ENCODE assay signal across 1 cellular context in genomic region chr3:14124615-14125192, GRCh38.
A peak's percentile ranks its signal among the peaks of the same experiment; 100 is the strongest.
TF ChIP-seq lines count a peak whose summit lies in the region.

CHCHD4 (minus strand) TSS chr3:14124870; CDS start chr3:14124676, 194 bp downstream.
TMEM43 (plus strand) TSS chr3:14125052; CDS start chr3:14125194, 142 bp downstream.

TF ChIP-seq in K562, 482 proteins besides CTCF, POLR2A, EP300 and RAD21 (continued from another document and continues in another):
- no peak for TF ChIP-seq CLOCK (CRISPR knock-in tag; IDR thresholded peaks at IDR 0.05; ENCODE audit: borderline replicate concordance)
- no peak for TF ChIP-seq GATAD2B (IDR thresholded peaks at IDR 0.05; ENCODE audit: borderline replicate concordance)
- TF ChIP-seq ARID3B (CRISPR knock-in tag; IDR thresholded peaks at IDR 0.05; ENCODE audit: borderline replicate concordance), result no peak
- no peak for TF ChIP-seq MAFK (IDR thresholded peaks at IDR 0.05; ENCODE audit: low read length)
- peak; percentile 96 for TF ChIP-seq RB1 (IDR thresholded peaks at IDR 0.05; ENCODE audit: low read depth)
- peak; percentile 97 for TF ChIP-seq POU5F1 (IDR thresholded peaks at IDR 0.05; ENCODE audit: borderline replicate concordance, low read depth, low read length, partially characterized antibody)
- no peak for TF ChIP-seq IFI16 (CRISPR knock-in tag; IDR thresholded peaks at IDR 0.05)
- TF ChIP-seq SIN3A (IDR thresholded peaks at IDR 0.05; ENCODE audit: borderline replicate concordance in 2 of 2, control insufficient read depth in 1 of 2, low read depth in 2 of 2, low read length in 2 of 2), result peak; percentile 4 to 83; a peak in 1 of 4 replicates
- TF ChIP-seq LCOR (CRISPR knock-in tag; IDR thresholded peaks at IDR 0.05), result no peak; the same call in 1 of the 2 replicates
- no peak for TF ChIP-seq MITF (IDR thresholded peaks at IDR 0.05)
- no peak for TF ChIP-seq CHAMP1 (IDR thresholded peaks at IDR 0.05)
- no peak for TF ChIP-seq PREB (CRISPR knock-in tag; IDR thresholded peaks at IDR 0.05)
- TF ChIP-seq HMGXB4 (CRISPR knock-in tag; IDR thresholded peaks at IDR 0.05), result no peak
- TF ChIP-seq RBM34 (IDR thresholded peaks at IDR 0.05; ENCODE audit: borderline replicate concordance, insufficient read depth, low read length), result no peak
- TF ChIP-seq FOXK2 (conservative IDR thresholded peaks at IDR 0.05 in 1 of 2, IDR thresholded peaks at IDR 0.05 in 1 of 2; ENCODE audit: low read depth in 2 of 2), result no peak
- TF ChIP-seq ZKSCAN3 (CRISPR knock-in tag; IDR thresholded peaks at IDR 0.05), result no peak
- TF ChIP-seq MAX (CRISPR knock-in tag; IDR thresholded peaks at IDR 0.05), result peak; percentile 53
- 0 out of 2 replicates have a peak, but pooled peaks have one; percentile 40 for TF ChIP-seq ZFP91 (CRISPR knock-in tag; IDR thresholded peaks at IDR 0.05)
- TF ChIP-seq EWSR1 (IDR thresholded peaks at IDR 0.05; ENCODE audit: borderline replicate concordance, low read depth, partially characterized antibody), result no peak
- peak; percentile 91 for TF ChIP-seq POLR2G (IDR thresholded peaks at IDR 0.05; ENCODE audit: low read depth, low read length)
- TF ChIP-seq ZNF316 (IDR thresholded peaks at IDR 0.05), result peak; percentile 98
- no peak for TF ChIP-seq KLF10 (CRISPR knock-in tag; IDR thresholded peaks at IDR 0.05)
- TF ChIP-seq IRF2 (CRISPR knock-in tag; IDR thresholded peaks at IDR 0.05), result no peak
- TF ChIP-seq CREBBP (IDR thresholded peaks at IDR 0.05; ENCODE audit: low read depth, low read length), result no peak
- TF ChIP-seq ETV6 (IDR thresholded peaks at IDR 0.05; ENCODE audit: borderline replicate concordance in 1 of 2, low read depth in 2 of 2, low read length in 1 of 2), result no peak
- no peak for TF ChIP-seq ETV6 (CRISPR knock-in tag; IDR thresholded peaks at IDR 0.05; ENCODE audit: borderline replicate concordance)
- peak in 1 of 2 experiments; percentile 70; a peak in 1 of 4 replicates for TF ChIP-seq KDM4B (IDR thresholded peaks at IDR 0.05; ENCODE audit: borderline replicate concordance in 2 of 2, low read depth in 1 of 2)
- TF ChIP-seq MYBL2 (IDR thresholded peaks at IDR 0.05; ENCODE audit: low read depth), result no peak
- TF ChIP-seq MYBL2 (CRISPR knock-in tag; IDR thresholded peaks at IDR 0.05; ENCODE audit: borderline replicate concordance), result no peak
- peak; percentile 95 for TF ChIP-seq RBFOX2 (IDR thresholded peaks at IDR 0.05; ENCODE audit: low read depth, low read length)
- TF ChIP-seq ZNF395 (CRISPR knock-in tag; IDR thresholded peaks at IDR 0.05), result peak; percentile 96
- no peak for TF ChIP-seq PYGO2 (tag; IDR thresholded peaks at IDR 0.05)
- TF ChIP-seq POLR3A (IDR thresholded peaks at IDR 0.05; ENCODE audit: borderline replicate concordance, extremely low read depth, insufficient read depth, insufficient read length), result no peak
- TF ChIP-seq CTBP1 (IDR thresholded peaks at IDR 0.05; ENCODE audit: borderline replicate concordance), result peak; percentile 63
- TF ChIP-seq TAL1 (IDR thresholded peaks at IDR 0.05), result no peak
- no peak; the same call in 1 of the 2 replicates for TF ChIP-seq ARID4B (CRISPR knock-in tag; IDR thresholded peaks at IDR 0.05)
- TF ChIP-seq ZNF717 (CRISPR knock-in tag; IDR thresholded peaks at IDR 0.05), result no peak
- peak; percentile 71; the same call in 1 of the 2 replicates for TF ChIP-seq POLR2H (tag; IDR thresholded peaks at IDR 0.05; ENCODE audit: low read depth)
- TF ChIP-seq KLF1 (tag; IDR thresholded peaks at IDR 0.05), result peak; percentile 55; the same call in 1 of the 2 replicates
- no peak for TF ChIP-seq TFAM (CRISPR knock-in tag; conservative IDR thresholded peaks at IDR 0.05)
- peak; percentile 65 for TF ChIP-seq SETDB1 (IDR thresholded peaks at IDR 0.05; ENCODE audit: low read length)
- peak; percentile 98 for TF ChIP-seq KLF13 (tag; IDR thresholded peaks at IDR 0.05; ENCODE audit: borderline replicate concordance, low read depth)
- no peak for TF ChIP-seq MCM2 (IDR thresholded peaks at IDR 0.05; ENCODE audit: low read depth)
- TF ChIP-seq ETS2 (tag; IDR thresholded peaks at IDR 0.05; ENCODE audit: borderline replicate concordance, poor library complexity, severe bottlenecking), result no peak
- TF ChIP-seq NFIC (IDR thresholded peaks at IDR 0.05), result no peak
